In genomic region chr16:6453742-6454141, GRCh38 we compare ENCODE assay signal across 11 cellular contexts.
"Had no signal": no experiment of that assay in that cellular context is flagged by ENCODE, and none has a peak within 500 bp of the region (broad histone marks: within the 10 kb centered on the region; RNA-seq: fewer than 3 reads in every experiment).

No MANE protein-coding gene starts in this region.

- ATAC-seq: GM23338, HCT116 had no signal

- H3K27ac Mint-ChIP-seq: GM23338, H9, HFFc6 had no signal

- H3K4me1 Mint-ChIP-seq: H9 had no signal

- H3K4me1 ChIP-seq: HAP-1 had no signal

- DNase-seq: GM23248, GOT3, H7, H9, HCEC 1CT, HFFc6 had no signal

- H3K27ac ChIP-seq: GM23248 had no signal

- FAIRE-seq: H1, H54 had no signal

- H3K9me3 ChIP-seq: HAP-1 had no signal

- H3K4me3 Mint-ChIP-seq: GM23338, H9, HFFc6 had no signal

- H3K4me3 ChIP-seq: GM23248, GM23338, HAP-1 had no signal

- H3K36me3 ChIP-seq: HAP-1 had no signal
